Comparison of ENCODE assay signal across 1 cellular context in genomic region chr16:68328151-68328859, GRCh38.
A peak's percentile ranks its signal among the peaks of the same experiment; 100 is the strongest.
TF ChIP-seq lines count a peak whose summit lies in the region.

No MANE protein-coding gene starts in this region.

TF ChIP-seq in K562, 482 proteins besides CTCF, POLR2A, EP300 and RAD21 (continued from another document):
- TF ChIP-seq ZHX1 (conservative IDR thresholded peaks at IDR 0.05; ENCODE audit: low read length) (no peak), JUND (IDR thresholded peaks at IDR 0.05; ENCODE audit: borderline replicate concordance, low read depth, low read length) (0 out of 2 replicates have a peak, but pooled peaks have one; percentile 37), JUND (tag; IDR thresholded peaks at IDR 0.05; ENCODE audit: borderline replicate concordance, low read depth, low read length) (no peak), CTBP1 (IDR thresholded peaks at IDR 0.05; ENCODE audit: borderline replicate concordance) (peak; percentile 46; the same call in 1 of the 2 replicates), ZNF766 (CRISPR knock-in tag; conservative IDR thresholded peaks at IDR 0.05) (no peak), STAG1 (CRISPR knock-in tag; IDR thresholded peaks at IDR 0.05; ENCODE audit: borderline replicate concordance) (peak; percentile 90; the same call in 1 of the 2 replicates), CXXC5 (CRISPR knock-in tag; IDR thresholded peaks at IDR 0.05) (0 out of 2 replicates have a peak, but pooled peaks have one; percentile 25), KLF16 (IDR thresholded peaks at IDR 0.05) (peak; percentile 37; the same call in 1 of the 2 replicates), ATF4 (CRISPR knock-in tag; IDR thresholded peaks at IDR 0.05) (0 out of 2 replicates have a peak, but pooled peaks have one; percentile 10), SETDB1 (IDR thresholded peaks at IDR 0.05; ENCODE audit: low read length) (no peak), THRB (CRISPR knock-in tag; conservative IDR thresholded peaks at IDR 0.05) (0 out of 2 replicates have a peak, but pooled peaks have one; percentile 57), ERF (CRISPR knock-in tag; IDR thresholded peaks at IDR 0.05) (0 out of 2 replicates have a peak, but pooled peaks have one; percentile 65)
- TF ChIP-seq, protein P1, sequence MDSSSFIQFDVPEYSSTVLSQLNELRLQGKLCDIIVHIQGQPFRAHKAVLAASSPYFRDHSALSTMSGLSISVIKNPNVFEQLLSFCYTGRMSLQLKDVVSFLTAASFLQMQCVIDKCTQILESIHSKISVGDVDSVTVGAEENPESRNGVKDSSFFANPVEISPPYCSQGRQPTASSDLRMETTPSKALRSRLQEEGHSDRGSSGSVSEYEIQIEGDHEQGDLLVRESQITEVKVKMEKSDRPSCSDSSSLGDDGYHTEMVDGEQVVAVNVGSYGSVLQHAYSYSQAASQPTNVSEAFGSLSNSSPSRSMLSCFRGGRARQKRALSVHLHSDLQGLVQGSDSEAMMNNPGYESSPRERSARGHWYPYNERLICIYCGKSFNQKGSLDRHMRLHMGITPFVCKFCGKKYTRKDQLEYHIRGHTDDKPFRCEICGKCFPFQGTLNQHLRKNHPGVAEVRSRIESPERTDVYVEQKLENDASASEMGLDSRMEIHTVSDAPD (CRISPR knock-in tag; IDR thresholded peaks at IDR 0.05), result no peak
TF ChIP-seq in K562: peak in this region for 26.
